In the genomic region with DNA sequence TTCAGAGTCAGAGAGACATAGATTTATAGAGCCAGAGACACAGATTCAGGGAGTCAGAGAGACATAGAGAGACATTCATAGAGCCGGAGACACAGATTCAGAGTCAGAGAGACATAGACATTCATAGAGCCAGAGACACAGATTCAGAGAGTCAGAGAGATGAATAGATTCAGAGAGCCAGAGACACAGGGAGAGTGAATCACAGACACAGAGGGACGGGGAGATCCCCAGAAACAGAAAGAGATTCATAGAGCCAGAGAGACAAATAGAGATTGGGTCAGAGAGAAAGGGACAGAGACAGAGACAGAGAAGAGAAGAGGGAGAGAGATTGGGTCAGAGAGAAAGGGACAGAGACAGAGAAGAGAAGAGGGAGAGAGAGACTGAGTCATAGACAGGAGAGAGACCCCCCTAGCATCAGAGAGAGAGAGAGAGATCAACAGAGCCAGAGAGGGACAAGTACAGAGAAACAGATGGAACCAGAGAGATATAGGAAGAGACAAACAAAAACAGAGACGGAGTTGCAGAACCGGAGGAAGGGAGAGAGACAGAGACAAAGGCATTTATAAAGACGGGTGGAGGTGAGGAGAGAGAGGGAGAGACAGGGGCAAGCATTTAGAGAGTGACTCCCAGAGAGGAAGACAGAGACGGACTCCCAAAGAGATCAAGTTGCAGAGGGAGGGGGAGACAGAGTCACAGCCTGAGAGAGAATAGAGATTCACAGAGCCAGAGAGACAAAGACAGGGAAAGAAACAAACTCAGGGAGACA, we compare ENCODE assay signal across 17 cellular contexts. TPM values are rescaled to one million over a fixed set of nuclear protein-coding genes. Genes with fewer than 3 reads are reported as not detected.
DNase-seq lines count a peak whose midpoint lies in the region; ATAC-seq and TF ChIP-seq lines count a peak whose summit lies in the region.
"Had no signal": no experiment of that assay in that cellular context is flagged by ENCODE, and none has a peak within 500 bp of the region (broad histone marks: within the 10 kb centered on the region; RNA-seq: fewer than 3 reads in every experiment).

No MANE protein-coding gene starts in this region.

- peaks cover 15% of the 10 kb centered on the region for H4K20me1 ChIP-seq in BLaER1

- in situ Hi-C loops in astrocyte of the spinal cord (cut with HindIII; ENCODE audit: low sequenced_read_pairs): no loop called here

- H3K9me3 Mint-ChIP-seq in naive thymus-derived CD4-positive, alpha-beta T cell: peaks cover 0 to 6% (median 0%) of the 10 kb centered on the region in 11 donors
- H3K9me3 Mint-ChIP-seq in CD4-positive, alpha-beta T cell: no peaks in the 10 kb centered on the region
- H3K9me3 Mint-ChIP-seq in HFFc6: no peaks in the 10 kb centered on the region
- H3K9me3 Mint-ChIP-seq: naive B cell had no signal

- POLR2A ChIA-PET in naive thymus-derived CD4-positive, alpha-beta T cell (lab: Charles Lee): interaction anchor here (3.2 kb wide), 1 partner anchor 14 kb away, joined by 23 read pairs; a partner anchor contains a TSS
- POLR2A ChIA-PET in CD4-positive, alpha-beta T cell (lab: Charles Lee): interaction anchor here (1.4 kb wide), 1 partner anchor 14 kb away, joined by 17 read pairs; a partner anchor contains a TSS

- H3K36me3 ChIP-seq in BLaER1: peaks cover 10% of the 10 kb centered on the region
- H3K36me3 ChIP-seq in naive thymus-derived CD4-positive, alpha-beta T cell (ENCODE audit: control insufficient read depth in 2 of 3, insufficient read depth in 3 of 3, low read length in 3 of 3): no peaks in the 10 kb centered on the region

- peak overlapping the region; percentile 64 for H3K4me3 ChIP-seq in BLaER1
- H3K4me3 ChIP-seq in HFF-Myc (replicated peaks; ENCODE audit: low read depth, low read length): peak overlapping the region; percentile 34; the same call in 1 of the 2 replicates
- peak overlapping the region; percentile 32 for H3K4me3 ChIP-seq in astrocyte of the spinal cord (ENCODE audit: low read depth, low read length)
- peak overlapping the region; percentile 47 for H3K4me3 ChIP-seq in naive thymus-derived CD4-positive, alpha-beta T cell (ENCODE audit: low read length)

- peaks cover 19 to 47% (median 33%) of the 10 kb centered on the region in 7 donors for H3K4me1 Mint-ChIP-seq in naive thymus-derived CD4-positive, alpha-beta T cell
- H3K4me1 Mint-ChIP-seq in CD4-positive, alpha-beta T cell (ENCODE audit: low read depth): peaks cover 33% of the 10 kb centered on the region
- H3K4me1 Mint-ChIP-seq in HFFc6 (ENCODE audit: low read depth): peaks cover 17% of the 10 kb centered on the region

- peaks cover 21 to 29% (median 26%) of the 10 kb centered on the region in 5 donors for H3K27me3 Mint-ChIP-seq in naive thymus-derived CD4-positive, alpha-beta T cell
- H3K27me3 Mint-ChIP-seq in CD4-positive, alpha-beta T cell: peaks cover 39% of the 10 kb centered on the region
- peaks cover 38% of the 10 kb centered on the region for H3K27me3 Mint-ChIP-seq in HFFc6 (ENCODE audit: insufficient read depth)

- no peaks in the 10 kb centered on the region for H3K9me3 ChIP-seq in BLaER1
- no peaks in the 10 kb centered on the region for H3K9me3 ChIP-seq in naive thymus-derived CD4-positive, alpha-beta T cell (ENCODE audit: control insufficient read depth in 2 of 3, low read length in 3 of 3)
- no peaks in the 10 kb centered on the region for H3K9me3 ChIP-seq in CD4-positive, alpha-beta T cell (ENCODE audit: control insufficient read depth, low read length)
- H3K9me3 ChIP-seq: sigmoid colon had no signal

- H3K4me3 Mint-ChIP-seq in naive thymus-derived CD4-positive, alpha-beta T cell: no peak overlapping the region
- no peak overlapping the region for H3K4me3 Mint-ChIP-seq in CD4-positive, alpha-beta T cell
- no peak overlapping the region for H3K4me3 Mint-ChIP-seq in HFFc6
- H3K4me3 Mint-ChIP-seq: naive B cell had no signal

- H3K9ac ChIP-seq in BLaER1: peak overlapping the region; percentile 57; the same call in 1 of the 2 replicates

- peak overlapping the region; percentile 51; the same call in 1 of the 2 replicates for H3K27ac ChIP-seq in BLaER1
- H3K27ac ChIP-seq in naive thymus-derived CD4-positive, alpha-beta T cell (ENCODE audit: low read depth, low read length): no peak overlapping the region
- no peak overlapping the region for H3K27ac ChIP-seq in CD4-positive, alpha-beta T cell (ENCODE audit: low read depth, low read length)
- H3K27ac ChIP-seq: brain microvascular endothelial cell, sigmoid colon had no signal

- no peak overlapping the region for H3K27ac Mint-ChIP-seq in naive thymus-derived CD4-positive, alpha-beta T cell
- H3K27ac Mint-ChIP-seq in CD4-positive, alpha-beta T cell: no peak overlapping the region
- no peak overlapping the region for H3K27ac Mint-ChIP-seq in HFFc6
- H3K27ac Mint-ChIP-seq: naive B cell had no signal

- intact Hi-C loops in naive thymus-derived CD4-positive, alpha-beta T cell (cut with micrococcal nuclease): loop anchor here in 1 of 2 donors (5.0 kb wide), 1 partner anchor 89 kb away; no protein-coding TSS in a partner anchor
- intact Hi-C loops in CD4-positive, alpha-beta T cell (cut with DNase I, micrococcal nuclease): loop anchor here (1.0 kb wide), 2 partner anchors 28 to 39 kb away; no protein-coding TSS in a partner anchor

- H3K4me2 ChIP-seq in BLaER1: peak overlapping the region; percentile 99

- H3K36me3 Mint-ChIP-seq in naive thymus-derived CD4-positive, alpha-beta T cell: peaks cover 0 to 12% (median 2%) of the 10 kb centered on the region in 5 donors
- peaks cover 16% of the 10 kb centered on the region for H3K36me3 Mint-ChIP-seq in CD4-positive, alpha-beta T cell (ENCODE audit: low read depth)
- H3K36me3 Mint-ChIP-seq in HFFc6 (ENCODE audit: low read depth): peaks cover 15% of the 10 kb centered on the region

- TF ChIP-seq CTCF in HFF-Myc (IDR thresholded peaks at IDR 0.05; ENCODE audit: low read depth, low read length, missing control alignments): no peak
- TF ChIP-seq CTCF in astrocyte of the spinal cord (IDR thresholded peaks at IDR 0.05; ENCODE audit: low read depth, low read length): no peak
- no peak for TF ChIP-seq CTCF in CD4-positive, alpha-beta T cell (IDR thresholded peaks at IDR 0.05)
- no peak for TF ChIP-seq CTCF in HFFc6 (IDR thresholded peaks at IDR 0.05)

- ATAC-seq in naive thymus-derived CD4-positive, alpha-beta T cell: no peak
- no peak for ATAC-seq in HG03025 (IDR thresholded peaks at IDR 0.05; ENCODE audit: low FRiP score, unreplicated experiment)
- ATAC-seq in CD4-positive, alpha-beta T cell (ENCODE audit: poor library complexity): no peak

- H3K4me1 ChIP-seq in BLaER1: peaks cover 88% of the 10 kb centered on the region
- peaks cover 26 to 51% of the 10 kb centered on the region in 2 donors for H3K4me1 ChIP-seq in naive thymus-derived CD4-positive, alpha-beta T cell (ENCODE audit: control insufficient read depth in 2 of 2, insufficient read depth in 2 of 2, low read length in 2 of 2)

- CTCF ChIA-PET in naive thymus-derived CD4-positive, alpha-beta T cell (lab: Charles Lee): interaction anchor here (1.0 to 1.5 kb wide), 4 partner anchors 10 to 38 kb away, joined by 3 to 10 read pairs (median 3); no protein-coding TSS in a partner anchor
- CTCF ChIA-PET in CD4-positive, alpha-beta T cell (lab: Charles Lee): interaction anchor here (1.2 to 1.9 kb wide), 3 partner anchors 13 to 38 kb away, joined by 4 to 17 read pairs (median 8); a partner anchor contains a TSS

- H3K27me3 ChIP-seq in BLaER1: peaks cover 8% of the 10 kb centered on the region; the same call in 1 of the 2 replicates
- peaks cover 0 to 31% of the 10 kb centered on the region in 2 donors for H3K27me3 ChIP-seq in naive thymus-derived CD4-positive, alpha-beta T cell (ENCODE audit: control insufficient read depth in 2 of 2, insufficient read depth in 2 of 2, low read length in 2 of 2)
- peaks cover 53% of the 10 kb centered on the region for H3K27me3 ChIP-seq in CD4-positive, alpha-beta T cell (ENCODE audit: control insufficient read depth, insufficient read depth, low read length)

- no peak for DNase-seq in HFF-Myc (ENCODE audit: extremely low read depth, low read depth)
- no peak for DNase-seq in astrocyte of the spinal cord (ENCODE audit: low read depth, low spot score)
- DNase-seq in naive thymus-derived CD4-positive, alpha-beta T cell: no peak
- no peak for DNase-seq in DMS 273 treated with DMSO at 0.1 percent for 48 hours (lab: John Stamatoyannopoulos, UW)
- no peak for DNase-seq in CD4-positive, alpha-beta T cell
- DNase-seq in HFFc6: no peak
- DNase-seq: activated gamma-delta T cell treated with Interleukin-2 at 50 U/mL for 16 hours; brain microvascular endothelial cell; Calu3; effector CD4-positive, alpha-beta T cell; left cardiac atrium; naive B cell; NCI-H1417 treated with DMSO at 0.1 percent for 48 hours; NCI-H510A treated with DMSO at 0.1 percent for 48 hours; sigmoid colon had no signal

RNA-seq across cellular contexts. Expression of a gene that starts 1.1 kb away (rescaled TPM):
- 1 to 10 TPM in 2 of 5 experiments, not detected in 3; 1.6 to 2.4 TPM for total RNA-seq in naive thymus-derived CD4-positive, alpha-beta T cell
- polyA plus RNA-seq in naive thymus-derived CD4-positive, alpha-beta T cell: under 1 TPM in 1 of 2 donors, not detected in 1; 0.05 TPM
- 1 to 10 TPM; 1.5 to 1.6 TPM for total RNA-seq in CD4-positive, alpha-beta T cell
- under 1 TPM in 2 of 6 experiments, not detected in 4; 0.23 to 0.28 TPM for total RNA-seq in HFFc6 (2021; fragmentation: NEBNext Ultra II Directional; extraction: Animal tissue kit (Norgen Biotek cat#: 25700))
- total RNA-seq: left cardiac atrium, sigmoid colon had no signal

RNA-seq across cellular contexts. Expression of a gene that starts 13.2 kb away (rescaled TPM):
- total RNA-seq in naive thymus-derived CD4-positive, alpha-beta T cell: 100 to 1,000 TPM in 3 of 5 experiments, 10 to 100 TPM in 2; 51.5 to 524 (median 116) TPM
- 10 to 100 TPM; 60.6 to 61.3 TPM for polyA plus RNA-seq in naive thymus-derived CD4-positive, alpha-beta T cell
- 100 to 1,000 TPM; 444 to 448 TPM for total RNA-seq in CD4-positive, alpha-beta T cell
- 100 to 1,000 TPM; 304 to 350 (median 316) TPM for total RNA-seq in HFFc6 (2021; fragmentation: NEBNext Ultra II Directional; extraction: Animal tissue kit (Norgen Biotek cat#: 25700))

RNA-seq across cellular contexts. Expression of a gene that starts 28.2 kb away (rescaled TPM):
- not detected for total RNA-seq in naive thymus-derived CD4-positive, alpha-beta T cell
- polyA plus RNA-seq in naive thymus-derived CD4-positive, alpha-beta T cell: not detected
- not detected for total RNA-seq in CD4-positive, alpha-beta T cell
- 1 to 10 TPM in 1 of 6 experiments, under 1 TPM in 5; 0.38 to 1.2 (median 0.70) TPM for total RNA-seq in HFFc6 (2021; fragmentation: NEBNext Ultra II Directional; extraction: Animal tissue kit (Norgen Biotek cat#: 25700))
- total RNA-seq: Calu3, left cardiac atrium, sigmoid colon had no signal

RNA-seq across cellular contexts. Expression of a gene that starts 56.8 kb away (rescaled TPM):
- total RNA-seq in naive thymus-derived CD4-positive, alpha-beta T cell: 10 to 100 TPM in 1 of 5 experiments, 1 to 10 TPM in 1, under 1 TPM in 1, not detected in 2; 0.14 to 16.1 (median 1.8) TPM
- not detected for polyA plus RNA-seq in naive thymus-derived CD4-positive, alpha-beta T cell
- under 1 TPM in 1 of 2 experiments, not detected in 1; 0.08 TPM for total RNA-seq in CD4-positive, alpha-beta T cell
- not detected for total RNA-seq in HFFc6 (2021; fragmentation: NEBNext Ultra II Directional; extraction: Animal tissue kit (Norgen Biotek cat#: 25700))
- total RNA-seq: Calu3 had no signal
